1 cellular context compared by ENCODE assay signal in the genomic region with DNA sequence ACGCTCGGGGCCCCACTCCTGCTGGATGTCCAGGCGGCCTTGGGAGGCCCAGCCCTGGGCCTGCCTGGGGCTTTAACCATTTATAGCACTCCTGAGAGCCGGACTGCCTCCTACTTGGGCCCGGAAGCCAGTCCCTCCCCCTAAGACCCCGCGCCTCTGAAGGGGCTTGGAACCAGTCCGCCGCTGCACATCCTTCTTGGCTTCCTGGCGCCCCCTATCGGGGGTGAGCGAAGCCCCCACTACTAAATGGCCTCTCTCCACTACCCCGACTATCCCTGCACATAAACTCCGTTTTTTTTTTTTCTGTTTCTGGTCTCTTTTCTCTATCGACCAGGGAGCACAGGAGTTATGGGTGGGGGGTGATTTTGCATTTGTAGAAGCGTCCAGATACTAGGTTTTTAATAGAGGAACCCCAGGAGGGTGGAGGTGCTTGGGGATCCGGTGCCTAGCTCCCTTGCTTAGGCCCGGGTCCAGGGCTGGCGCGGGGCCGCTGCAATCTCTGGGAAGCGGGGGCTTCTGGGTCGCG.
TF ChIP-seq lines count a peak whose summit lies in the region.

No MANE protein-coding gene starts in this region.

TF ChIP-seq in GM12878, 131 proteins besides CTCF, POLR2A, EP300 and RAD21:
- TF ChIP-seq ZZZ3 (IDR thresholded peaks at IDR 0.05; ENCODE audit: control insufficient read depth, insufficient read length, low read depth), result no peak
- TF ChIP-seq E4F1 (IDR thresholded peaks at IDR 0.05; ENCODE audit: borderline replicate concordance, partially characterized antibody), result no peak
- TF ChIP-seq, protein P1, sequence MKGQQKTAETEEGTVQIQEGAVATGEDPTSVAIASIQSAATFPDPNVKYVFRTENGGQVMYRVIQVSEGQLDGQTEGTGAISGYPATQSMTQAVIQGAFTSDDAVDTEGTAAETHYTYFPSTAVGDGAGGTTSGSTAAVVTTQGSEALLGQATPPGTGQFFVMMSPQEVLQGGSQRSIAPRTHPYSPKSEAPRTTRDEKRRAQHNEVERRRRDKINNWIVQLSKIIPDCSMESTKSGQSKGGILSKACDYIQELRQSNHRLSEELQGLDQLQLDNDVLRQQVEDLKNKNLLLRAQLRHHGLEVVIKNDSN (IDR thresholded peaks at IDR 0.05; ENCODE audit: borderline replicate concordance, extremely low read length, insufficient read depth, low read depth, low read length), result no peak
- 0 out of 4 replicates have a peak, but pooled peaks of 1 of the 2 experiments have one; percentile 4 for TF ChIP-seq IKZF2 (IDR thresholded peaks at IDR 0.05)
- TF ChIP-seq, protein P2, sequence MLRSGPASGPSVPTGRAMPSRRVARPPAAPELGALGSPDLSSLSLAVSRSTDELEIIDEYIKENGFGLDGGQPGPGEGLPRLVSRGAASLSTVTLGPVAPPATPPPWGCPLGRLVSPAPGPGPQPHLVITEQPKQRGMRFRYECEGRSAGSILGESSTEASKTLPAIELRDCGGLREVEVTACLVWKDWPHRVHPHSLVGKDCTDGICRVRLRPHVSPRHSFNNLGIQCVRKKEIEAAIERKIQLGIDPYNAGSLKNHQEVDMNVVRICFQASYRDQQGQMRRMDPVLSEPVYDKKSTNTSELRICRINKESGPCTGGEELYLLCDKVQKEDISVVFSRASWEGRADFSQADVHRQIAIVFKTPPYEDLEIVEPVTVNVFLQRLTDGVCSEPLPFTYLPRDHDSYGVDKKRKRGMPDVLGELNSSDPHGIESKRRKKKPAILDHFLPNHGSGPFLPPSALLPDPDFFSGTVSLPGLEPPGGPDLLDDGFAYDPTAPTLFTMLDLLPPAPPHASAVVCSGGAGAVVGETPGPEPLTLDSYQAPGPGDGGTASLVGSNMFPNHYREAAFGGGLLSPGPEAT (IDR thresholded peaks at IDR 0.05; ENCODE audit: low read depth), result 0 out of 2 replicates have a peak, but pooled peaks have one; percentile 19
- TF ChIP-seq IRF5 (IDR thresholded peaks at IDR 0.05; ENCODE audit: borderline replicate concordance), result no peak
- peak; percentile 22; the same call in 1 of the 2 replicates for TF ChIP-seq NBN (IDR thresholded peaks at IDR 0.05)
- TF ChIP-seq ZNF384 (IDR thresholded peaks at IDR 0.05; ENCODE audit: borderline replicate concordance, low read depth, low read length), result 0 out of 2 replicates have a peak, but pooled peaks have one; percentile 43
- no peak for TF ChIP-seq SREBF2 (IDR thresholded peaks at IDR 0.05; ENCODE audit: low read length)
- TF ChIP-seq, protein P3, sequence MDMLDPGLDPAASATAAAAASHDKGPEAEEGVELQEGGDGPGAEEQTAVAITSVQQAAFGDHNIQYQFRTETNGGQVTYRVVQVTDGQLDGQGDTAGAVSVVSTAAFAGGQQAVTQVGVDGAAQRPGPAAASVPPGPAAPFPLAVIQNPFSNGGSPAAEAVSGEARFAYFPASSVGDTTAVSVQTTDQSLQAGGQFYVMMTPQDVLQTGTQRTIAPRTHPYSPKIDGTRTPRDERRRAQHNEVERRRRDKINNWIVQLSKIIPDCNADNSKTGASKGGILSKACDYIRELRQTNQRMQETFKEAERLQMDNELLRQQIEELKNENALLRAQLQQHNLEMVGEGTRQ (IDR thresholded peaks at IDR 0.05; ENCODE audit: borderline replicate concordance, low read depth, low read length), result no peak
- TF ChIP-seq SMC3 (IDR thresholded peaks at IDR 0.05; ENCODE audit: borderline replicate concordance, low read length), result peak; percentile 20; the same call in 1 of the 2 replicates
- TF ChIP-seq ZNF217 (IDR thresholded peaks at IDR 0.05), result no peak
- TF ChIP-seq SIN3A (IDR thresholded peaks at IDR 0.05; ENCODE audit: low read depth, low read length), result no peak
- TF ChIP-seq ZBED1 (IDR thresholded peaks at IDR 0.05; ENCODE audit: borderline replicate concordance), result no peak
- TF ChIP-seq MAX (IDR thresholded peaks at IDR 0.05; ENCODE audit: low read depth, low read length), result no peak
- 0 out of 2 replicates have a peak, but pooled peaks have one; percentile 19 for TF ChIP-seq SMARCA5 (IDR thresholded peaks at IDR 0.05)
TF ChIP-seq in GM12878: peak in this region for 6.
